Comparison of ENCODE assay signal across 8 cellular contexts in genomic region chr13:20231839-20232555, GRCh38.
DNase-seq lines count a peak whose midpoint lies in the region; ATAC-seq and FAIRE-seq lines count a peak whose summit lies in the region.

TSS of gene GJB6 (minus strand) at chr13:20232319. CDS start at chr13:20223480, 8,839 bp downstream.

- ATAC-seq in stimulated activated naive CD8-positive, alpha-beta T cell treated with anti-CD3 and anti-CD28 coated beads, Interleukin-15, Interleukin-2, amounts not matched to agents 100 U/mL and 50 U/mL, for 24 hours, result peak; percentile 63

- H3K4me1 Mint-ChIP-seq in activated naive CD8-positive, alpha-beta T cell (ENCODE audit: low read depth), result peaks cover 16% of the 10 kb centered on the region

- H3K27me3 Mint-ChIP-seq in activated naive CD8-positive, alpha-beta T cell, result no peaks in the 10 kb centered on the region

- peak within 1 kb of the TSS; percentile 92 for H3K4me3 Mint-ChIP-seq in activated naive CD8-positive, alpha-beta T cell

- H3K27ac Mint-ChIP-seq in activated naive CD8-positive, alpha-beta T cell, result peak within 1 kb of the TSS; percentile 66

- FAIRE-seq in urothelium cell line (lab: Jason Lieb, UNC), result no peak

- H3K9me3 Mint-ChIP-seq in activated naive CD8-positive, alpha-beta T cell (ENCODE audit: low read depth), result no peaks in the 10 kb centered on the region

- peak; percentile 16 for DNase-seq in NCI-H345 (lab: John Stamatoyannopoulos, UW)
- no peak for DNase-seq in NCI-H345 treated with DMSO at 0.1 percent for 48 hours (lab: John Stamatoyannopoulos, UW; ENCODE audit: unreplicated experiment)
- peak; percentile 49 for DNase-seq in stimulated activated naive CD8-positive, alpha-beta T cell treated with anti-CD3 and anti-CD28 coated beads, Interleukin-15, Interleukin-2, amounts not matched to agents 100 U/mL and 50 U/mL, for 24 hours
- no peak for DNase-seq in GF-D8 (lab: John Stamatoyannopoulos, UW)
- no peak for DNase-seq in foreskin melanocyte
- no peak for DNase-seq in urothelium cell line (ENCODE audit: low spot score)

- H3K27me3 ChIP-seq in layer of hippocampus (ENCODE audit: control insufficient read depth, insufficient read depth, low read length), result peaks cover 15% of the 10 kb centered on the region

- H3K36me3 Mint-ChIP-seq in activated naive CD8-positive, alpha-beta T cell, result no peaks in the 10 kb centered on the region

- peak within 1 kb of the TSS; percentile 46 for H3K27ac ChIP-seq in layer of hippocampus (ENCODE audit: low read depth, low read length)

Comparison
In these comparisons a context has a peak if more than half of its experiments do, and no peak if none do; other contexts are left out.
1. DNase-seq: peak in NCI-H345 (single experiment) and stimulated activated naive CD8-positive, alpha-beta T cell treated with anti-CD3 and anti-CD28 coated beads, Interleukin-15, Interleukin-2, amounts not matched to agents 100 U/mL and 50 U/mL, for 24 hours (single experiment); none in NCI-H345 treated with DMSO at 0.1 percent for 48 hours (single experiment), GF-D8 (single experiment), foreskin melanocyte (single experiment) and urothelium cell line (single experiment).